Comparison of ENCODE assay signal across 9 cellular contexts in the genomic region with DNA sequence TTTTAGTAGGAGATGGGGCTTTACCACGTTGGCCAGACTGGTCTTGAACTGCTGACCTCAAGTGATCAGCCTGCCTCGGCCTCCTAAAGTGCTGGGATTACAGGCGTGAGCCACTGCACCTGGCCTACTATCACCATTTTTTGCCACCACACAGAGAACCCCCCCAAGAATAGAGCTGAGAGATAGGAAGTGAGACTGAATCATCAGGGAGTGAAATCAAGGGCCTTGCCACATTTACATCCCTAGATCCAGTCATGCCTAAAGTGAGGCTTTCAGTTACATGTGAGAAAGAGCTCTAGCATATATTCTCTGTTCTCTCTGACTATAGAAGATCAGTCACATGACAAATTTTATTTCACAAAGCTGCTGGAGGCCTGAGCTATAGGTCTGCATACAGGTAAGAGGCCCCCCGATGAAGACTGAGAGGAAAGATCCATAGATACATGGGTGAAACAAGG. TPM values are rescaled to one million over a fixed set of nuclear protein-coding genes. Genes with fewer than 3 reads are reported as not detected.
DNase-seq lines count a peak whose midpoint lies in the region; ATAC-seq, FAIRE-seq and TF ChIP-seq lines count a peak whose summit lies in the region.
"Had no signal": no experiment of that assay in that cellular context is flagged by ENCODE, and none has a peak within 500 bp of the region (broad histone marks: within the 10 kb centered on the region; RNA-seq: fewer than 3 reads in every experiment).

No MANE protein-coding gene starts in this region.

- H3K36me3 ChIP-seq in bronchial epithelial cell (ENCODE audit: control insufficient read depth, insufficient read depth, low read length) (no peaks in the 10 kb centered on the region), gastroesophageal sphincter (no peaks in the 10 kb centered on the region), gastrocnemius medialis (no peaks in the 10 kb centered on the region), uterus (no peaks in the 10 kb centered on the region)

- intact Hi-C loops in gastrocnemius medialis (cut with DNase I; ENCODE audit: low total_unique reads): no loop called here
- intact Hi-C loops in uterus (cut with DNase I; ENCODE audit: low total_unique reads): no loop called here

- TF ChIP-seq POLR2A in gastroesophageal sphincter (IDR thresholded peaks at IDR 0.05): no peak
- TF ChIP-seq POLR2A in gastrocnemius medialis (IDR thresholded peaks at IDR 0.05): no peak
- no peak for TF ChIP-seq POLR2A in uterus (IDR thresholded peaks at IDR 0.05)

- TF ChIP-seq CTCF in bronchial epithelial cell (IDR thresholded peaks at IDR 0.05; ENCODE audit: insufficient read depth, low read length, severe bottlenecking) (no peak), gastroesophageal sphincter (IDR thresholded peaks at IDR 0.05) (no peak), gastrocnemius medialis (IDR thresholded peaks at IDR 0.05 in 4 of 5, conservative IDR thresholded peaks at IDR 0.05 in 1 of 5) (no peak), uterus (IDR thresholded peaks at IDR 0.05) (no peak)

- in situ Hi-C loops in gastrocnemius medialis (cut with MboI; ENCODE audit: low sequenced_read_pairs in 4 of 4): no loop called here

- H3K4me1 ChIP-seq in gastroesophageal sphincter: no peaks in the 10 kb centered on the region
- H3K4me1 ChIP-seq in gastrocnemius medialis: no peaks in the 10 kb centered on the region
- H3K4me1 ChIP-seq in uterus: no peaks in the 10 kb centered on the region

- TF ChIP-seq EP300 in gastroesophageal sphincter (IDR thresholded peaks at IDR 0.05): no peak

- no peaks in the 10 kb centered on the region for H3K27me3 ChIP-seq in bronchial epithelial cell (ENCODE audit: control insufficient read depth, insufficient read depth, low read length)
- H3K27me3 ChIP-seq in gastroesophageal sphincter: no peaks in the 10 kb centered on the region
- no peaks in the 10 kb centered on the region for H3K27me3 ChIP-seq in gastrocnemius medialis
- H3K27me3 ChIP-seq in uterus: no peaks in the 10 kb centered on the region

- FAIRE-seq in bronchial epithelial cell (lab: Jason Lieb, UNC): no peak

- H3K4me3 ChIP-seq in bronchial epithelial cell (ENCODE audit: low read depth, low read length) (no peak overlapping the region), gastroesophageal sphincter (no peak overlapping the region), gastrocnemius medialis (no peak overlapping the region), uterus (no peak overlapping the region)

- 40 to 86% methylated on average over 1 to 4 of the region's 4 CpGs for WGBS in gastroesophageal sphincter (ENCODE audit: low coverage in 1 of 2), 2 donors

- DNase-seq in bronchial epithelial cell (ENCODE audit: low read depth) (peak; percentile 76), gastrocnemius medialis (no peak), epidermal melanocyte (ENCODE audit: insufficient read length, low spot score) (no peak), uterus (no peak)
- DNase-seq: stimulated activated CD4-positive, alpha-beta T cell treated with anti-CD3 and anti-CD28 coated beads, Interleukin-4, amount 100 ng/mL, for 24 hours had no signal

- H3K9me3 ChIP-seq in gastroesophageal sphincter (no peaks in the 10 kb centered on the region), gastrocnemius medialis (no peaks in the 10 kb centered on the region), uterus (no peaks in the 10 kb centered on the region)

- ATAC-seq in GM18498 (IDR thresholded peaks at IDR 0.05; ENCODE audit: unreplicated experiment) (peak; percentile 36), GM21423 (IDR thresholded peaks at IDR 0.05; ENCODE audit: unreplicated experiment) (peak; percentile 32), HG03457 (IDR thresholded peaks at IDR 0.05; ENCODE audit: unreplicated experiment) (peak; percentile 18), gastroesophageal sphincter (no peak), gastrocnemius medialis (no peak)

- H3K27ac ChIP-seq in gastroesophageal sphincter (no peak overlapping the region), gastrocnemius medialis (no peak overlapping the region), uterus (no peak overlapping the region)

RNA-seq across cellular contexts. Expression of gene KCMF1, which starts 28.0 kb away (rescaled TPM):
- 174 and 180 TPM in 2 replicates for total RNA-seq in bronchial epithelial cell
- 10 to 100 TPM; 39.4 to 79.1 (median 68.1) TPM for total RNA-seq in gastroesophageal sphincter
- 100 to 1,000 TPM; 158 to 178 (median 165) TPM for total RNA-seq in gastrocnemius medialis
- total RNA-seq in uterus: 10 to 100 TPM in 3 of 4 donors, 1 to 10 TPM in 1; 6.9 to 58.3 (median 35.9) TPM

RNA-seq across cellular contexts. Expression of gene TMSB10, which starts 37.5 kb away (rescaled TPM):
- 8,033 and 11,022 TPM in 2 replicates for total RNA-seq in bronchial epithelial cell
- 1,000 to 10,000 TPM in 3 of 4 donors, 100 to 1,000 TPM in 1; 797 to 2,612 (median 1,708) TPM for total RNA-seq in gastroesophageal sphincter
- total RNA-seq in gastrocnemius medialis: 100 to 1,000 TPM; 329 to 954 (median 486) TPM
- total RNA-seq in uterus: 1,000 to 10,000 TPM in 3 of 4 donors, 100 to 1,000 TPM in 1; 693 to 2,974 (median 1,499) TPM

Comparison
In these comparisons a context has a peak if more than half of its experiments do, and no peak if none do; other contexts are left out.
1. ATAC-seq: peak in GM18498 (single experiment), GM21423 (single experiment) and HG03457 (single experiment); none in gastroesophageal sphincter (single experiment) and gastrocnemius medialis (0 of 2).